ENCODE assay signal across 20 cellular contexts in the genomic region with DNA sequence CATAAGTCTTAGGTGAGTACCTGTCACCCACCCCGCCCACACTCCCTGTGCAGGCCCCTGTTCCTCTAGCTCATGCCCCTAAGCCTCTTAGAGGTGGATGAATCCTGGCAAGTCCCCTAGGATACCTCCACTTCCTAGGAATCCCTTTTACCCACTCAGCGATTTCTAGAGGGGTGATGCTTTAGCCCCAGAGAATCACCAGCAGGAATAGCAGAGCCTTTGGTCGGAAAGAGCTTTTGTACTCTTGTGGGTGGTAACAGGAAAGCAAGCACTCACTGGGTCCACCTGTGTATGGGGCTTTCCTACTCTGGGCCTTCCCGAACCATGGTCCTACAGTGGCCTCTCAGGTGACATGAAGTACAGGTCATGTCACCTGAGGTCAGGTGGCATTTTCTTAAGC.
"Had no signal": no experiment of that assay in that cellular context is flagged by ENCODE, and none has a peak within 500 bp of the region (broad histone marks: within the 10 kb centered on the region; RNA-seq: fewer than 3 reads in every experiment).

No MANE protein-coding gene starts in this region.

- H3K4me1 ChIP-seq: sigmoid colon had no signal

- H3K4me3 Mint-ChIP-seq: dendritic cell treated with granulocyte-macrophage colony-stimulating factor and Interleukin-4, amounts not matched to agents 40 ng/mL and 50 ng/mL, for 4 days; effector memory CD8-positive, alpha-beta T cell; naive B cell had no signal

- ATAC-seq: effector memory CD8-positive, alpha-beta T cell; foreskin keratinocyte; left colon; left ventricle myocardium superior; stimulated activated naive CD8-positive, alpha-beta T cell treated with anti-CD3 and anti-CD28 coated beads, Interleukin-15, Interleukin-2, amounts not matched to agents 100 U/mL and 50 U/mL, for 24 hours had no signal

- H3K27me3 Mint-ChIP-seq: dendritic cell treated with granulocyte-macrophage colony-stimulating factor and Interleukin-4, amounts not matched to agents 40 ng/mL and 50 ng/mL, for 4 days; effector memory CD8-positive, alpha-beta T cell; naive B cell had no signal

- H3K36me3 ChIP-seq: sigmoid colon had no signal

- H2AFZ ChIP-seq: hepatocyte had no signal

- DNase-seq: effector memory CD8-positive, alpha-beta T cell; foreskin keratinocyte; head of caudate nucleus; kidney; left colon; left ventricle myocardium superior; mesendoderm; naive B cell; posterior cingulate gyrus; sigmoid colon; stimulated activated CD4-positive, alpha-beta T cell treated with anti-CD3 and anti-CD28 coated beads, Interleukin-12 subunit alpha, Interleukin-12 subunit beta, amount 100 ng/mL, for 4 hours; stimulated activated naive CD8-positive, alpha-beta T cell treated with anti-CD3 and anti-CD28 coated beads, Interleukin-15, Interleukin-2, amounts not matched to agents 100 U/mL and 50 U/mL, for 24 hours; tibial artery; upper lobe of left lung had no signal

- H3K27ac Mint-ChIP-seq: dendritic cell treated with granulocyte-macrophage colony-stimulating factor and Interleukin-4, amounts not matched to agents 40 ng/mL and 50 ng/mL, for 4 days had no signal

- H3K27me3 ChIP-seq: foreskin keratinocyte, hepatocyte, neutrophil, sigmoid colon, tibial artery, upper lobe of left lung, vagina had no signal

- H3K9me3 Mint-ChIP-seq: dendritic cell treated with granulocyte-macrophage colony-stimulating factor and Interleukin-4, amounts not matched to agents 40 ng/mL and 50 ng/mL, for 4 days; effector memory CD8-positive, alpha-beta T cell; naive B cell had no signal

- H3K9me3 ChIP-seq: neutrophil, sigmoid colon, tibial artery, upper lobe of left lung, vagina had no signal

- H3K4me2 ChIP-seq: hepatocyte had no signal

- H3K27ac ChIP-seq: foreskin keratinocyte, hepatocyte, neutrophil, sigmoid colon, tibial artery, upper lobe of left lung, vagina had no signal

- H3K4me3 ChIP-seq: hepatocyte, lung, sigmoid colon, skin epidermis, tibial artery, upper lobe of left lung, vagina had no signal
